In the genomic region with DNA sequence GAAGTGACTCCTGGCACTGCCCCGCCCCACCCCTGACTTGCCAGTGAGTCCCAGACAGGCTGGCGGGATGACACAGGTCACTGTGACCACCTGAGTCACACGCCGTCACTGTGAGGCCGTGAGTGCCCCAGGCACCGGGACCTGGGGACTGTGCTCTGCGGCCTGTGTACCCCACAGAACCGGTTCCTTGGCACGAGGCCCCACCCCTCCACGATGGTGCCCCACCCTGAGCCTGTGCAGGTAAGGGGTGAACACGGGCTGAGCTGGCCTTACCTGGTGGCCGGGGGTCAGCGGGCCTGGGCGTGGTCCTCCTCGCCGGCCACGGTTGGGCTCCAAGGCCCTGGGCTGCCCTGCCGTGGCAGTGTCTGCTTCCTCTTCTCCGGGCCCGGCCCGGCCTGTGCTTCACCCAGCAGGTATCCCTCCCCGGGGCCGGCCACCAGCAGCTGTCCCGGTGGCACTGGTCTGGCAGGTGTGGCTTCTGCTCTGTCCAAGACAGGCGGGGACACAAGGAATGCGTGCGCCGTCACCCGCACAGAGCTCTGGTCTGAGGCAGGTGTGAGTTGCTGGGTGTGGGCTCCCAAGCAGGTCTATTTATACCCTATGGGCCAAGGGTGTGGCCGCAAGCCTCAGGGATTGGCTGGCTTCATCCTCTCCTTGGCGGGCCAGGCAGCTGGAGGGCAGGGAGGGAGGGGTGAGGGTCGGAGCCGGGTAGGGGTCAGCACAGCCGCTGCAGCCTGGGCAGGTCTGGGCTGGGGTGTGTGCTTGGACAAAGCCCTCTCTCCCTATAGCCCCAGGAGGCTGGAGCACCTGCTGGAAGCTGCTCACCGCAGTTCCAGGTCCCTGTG, we compare ENCODE assay signal across 16 cellular contexts. TPM values are rescaled to one million over a fixed set of nuclear protein-coding genes. Genes with fewer than 3 reads are reported as not detected.
A peak's percentile ranks its signal among the peaks of the same experiment; 100 is the strongest.
DNase-seq lines count a peak whose midpoint lies in the region; ATAC-seq, FAIRE-seq and TF ChIP-seq lines count a peak whose summit lies in the region.
"Had no signal": no experiment of that assay in that cellular context is flagged by ENCODE, and none has a peak within 500 bp of the region (broad histone marks: within the 10 kb centered on the region; RNA-seq: fewer than 3 reads in every experiment).

Gene RNF223, minus strand, starts transcription at position 564 of the 845 bp plus-strand sequence. CDS start 1,740 bp downstream, outside the sequence.

- H4K20me1 ChIP-seq in PC-9 (ENCODE audit: insufficient read depth) (no peaks in the 10 kb centered on the region), keratinocyte (ENCODE audit: control insufficient read depth, extremely low read depth, insufficient read depth, low read length) (no peaks in the 10 kb centered on the region)

- H3K4me3 ChIP-seq in PC-9 (peak within 1 kb of the TSS; percentile 59), keratinocyte (ENCODE audit: control insufficient read depth in 2 of 3, extremely low read depth in 1 of 3, insufficient read depth in 2 of 3, low read depth in 1 of 3, low read length in 3 of 3) (peak within 1 kb of the TSS in 1 of 3 experiments; percentile 14)

- H2AFZ ChIP-seq in PC-9 (no peak within 1 kb of the TSS), keratinocyte (ENCODE audit: control insufficient read depth, low read length) (no peak within 1 kb of the TSS)

- FAIRE-seq in keratinocyte (lab: Jason Lieb, UNC): no peak

- H3K79me2 ChIP-seq in PC-9 (ENCODE audit: low read depth) (peaks cover 29% of the 10 kb centered on the region), keratinocyte (ENCODE audit: control insufficient read depth, insufficient read depth, low read length) (no peaks in the 10 kb centered on the region)

- peaks cover 17% of the 10 kb centered on the region for H3K27me3 Mint-ChIP-seq in activated T-cell treated with anti-CD3 and anti-CD28 coated beads, Interleukin-2, amount 50 U/mL, for 24 hours
- H3K27me3 Mint-ChIP-seq in activated T-cell treated with anti-CD3 and anti-CD28 coated beads, Interleukin-2, amount 50 U/mL, for 4 hours (ENCODE audit: low read depth): peaks cover 13% of the 10 kb centered on the region
- H3K27me3 Mint-ChIP-seq in type B pancreatic cell: peaks cover 4% of the 10 kb centered on the region

- peak within 1 kb of the TSS; percentile 50 for H3K27ac Mint-ChIP-seq in activated T-cell treated with anti-CD3 and anti-CD28 coated beads, Interleukin-2, amount 50 U/mL, for 24 hours
- H3K27ac Mint-ChIP-seq in type B pancreatic cell: peak within 1 kb of the TSS; percentile 83
- H3K27ac Mint-ChIP-seq: activated B cell treated with CpG ODN at 0.5 μM for 24 hours; activated naive CD4-positive, alpha-beta T cell treated with anti-CD3 and anti-CD28 coated beads for 36 hours had no signal

- intact Hi-C loops in PC-9 (cut with micrococcal nuclease; ENCODE audit: unreplicated experiment): loop anchor here (2.0 to 5.0 kb wide), 3 partner anchors 43 to 72 kb away; partner anchors contain the start of genes AGRN, C1orf159 and HES4

- CTCF ChIA-PET in PC-9 (lab: Charles Lee): interaction anchor here (0.5 to 1.3 kb wide), 4 partner anchors 10 to 429 kb away, joined by 3 to 6 read pairs (median 4); partner anchors contain the start of gene AGRN

- H3K9me3 Mint-ChIP-seq in activated T-cell treated with anti-CD3 and anti-CD28 coated beads, Interleukin-2, amount 50 U/mL, for 24 hours: no peaks in the 10 kb centered on the region
- no peaks in the 10 kb centered on the region for H3K9me3 Mint-ChIP-seq in activated T-cell treated with anti-CD3 and anti-CD28 coated beads, Interleukin-2, amount 50 U/mL, for 4 hours
- no peaks in the 10 kb centered on the region for H3K9me3 Mint-ChIP-seq in type B pancreatic cell
- H3K9me3 Mint-ChIP-seq: activated B cell treated with CpG ODN at 0.5 μM for 24 hours; activated naive CD4-positive, alpha-beta T cell treated with anti-CD3 and anti-CD28 coated beads for 36 hours; H9 had no signal

- BruUV-seq in PC-9 (replicated peaks; lab: Mats Ljungman, UMichigan): no TSS peak

- no peak for DNase-seq in activated T-cell treated with anti-CD3 and anti-CD28 coated beads, Interleukin-2, amount 50 U/mL, for 24 hours
- no peak for DNase-seq in activated T-cell treated with anti-CD3 and anti-CD28 coated beads, Interleukin-2, amount 50 U/mL, for 4 hours
- DNase-seq in PC-9: peak; percentile 98 to 99
- DNase-seq in keratinocyte (ENCODE audit: low read depth, low spot score): peak; percentile 50
- DNase-seq in type B pancreatic cell (ENCODE audit: extremely low spot score, unreplicated experiment): no peak
- no peak for DNase-seq in occipital lobe (lab: John Stamatoyannopoulos, UW)
- DNase-seq in epidermal melanocyte (ENCODE audit: insufficient read length, low spot score): no peak
- DNase-seq in NCI-H2029 treated with DMSO at 0.1 percent for 48 hours (lab: John Stamatoyannopoulos, UW): no peak
- DNase-seq: activated B cell treated with CpG ODN at 0.5 μM for 24 hours; activated naive CD4-positive, alpha-beta T cell treated with anti-CD3 and anti-CD28 coated beads for 36 hours; H9; hippocampal formation; MM.1S; stimulated activated CD4-positive, alpha-beta T cell treated with anti-CD3 and anti-CD28 coated beads, Interleukin-4, amount 100 ng/mL, for 1 hour had no signal

- H3K9me1 ChIP-seq in keratinocyte (ENCODE audit: control insufficient read depth, extremely low read depth, insufficient read depth, low read length): no peaks in the 10 kb centered on the region

- H3K27me3 ChIP-seq in PC-9 (ENCODE audit: insufficient read depth, low read depth): no peaks in the 10 kb centered on the region
- H3K27me3 ChIP-seq in keratinocyte (ENCODE audit: control insufficient read depth, extremely low read depth, insufficient read depth, low read length): peaks cover 10% of the 10 kb centered on the region

- no peaks in the 10 kb centered on the region for H3K36me3 Mint-ChIP-seq in activated T-cell treated with anti-CD3 and anti-CD28 coated beads, Interleukin-2, amount 50 U/mL, for 24 hours (ENCODE audit: low read depth)
- no peaks in the 10 kb centered on the region for H3K36me3 Mint-ChIP-seq in activated T-cell treated with anti-CD3 and anti-CD28 coated beads, Interleukin-2, amount 50 U/mL, for 4 hours (ENCODE audit: insufficient read depth)
- H3K36me3 Mint-ChIP-seq in type B pancreatic cell: no peaks in the 10 kb centered on the region

- peaks cover 1% of the 10 kb centered on the region for H3K4me1 Mint-ChIP-seq in activated T-cell treated with anti-CD3 and anti-CD28 coated beads, Interleukin-2, amount 50 U/mL, for 24 hours (ENCODE audit: low read depth)
- H3K4me1 Mint-ChIP-seq in activated T-cell treated with anti-CD3 and anti-CD28 coated beads, Interleukin-2, amount 50 U/mL, for 4 hours (ENCODE audit: low read depth): peaks cover 2% of the 10 kb centered on the region
- peaks cover 8% of the 10 kb centered on the region for H3K4me1 Mint-ChIP-seq in type B pancreatic cell (ENCODE audit: unreplicated experiment)

- H3K27ac ChIP-seq in PC-9: peak within 1 kb of the TSS; percentile 97
- H3K27ac ChIP-seq in keratinocyte (ENCODE audit: control insufficient read depth, insufficient read depth, low read length): no peak within 1 kb of the TSS

- H3K4me1 ChIP-seq in PC-9 (replicated peaks; ENCODE audit: insufficient read depth) (peaks cover 55% of the 10 kb centered on the region), keratinocyte (ENCODE audit: control insufficient read depth, extremely low read depth, insufficient read depth, low read length) (peaks cover 15% of the 10 kb centered on the region)

- dilution Hi-C loops in keratinocyte (cut with MboI; ENCODE audit: extremely low pct_ligation_motif_present, low sequenced_read_pairs): no loop called here

- peaks cover 44% of the 10 kb centered on the region for H3F3A ChIP-seq in PC-9 (ENCODE audit: insufficient read depth, low read depth)

- no peaks in the 10 kb centered on the region for H3K9me2 ChIP-seq in PC-9 (ENCODE audit: insufficient read depth)

- POLR2A ChIA-PET in PC-9 (lab: Charles Lee; ENCODE audit: unreplicated experiment): interaction anchor here (0.5 to 1.0 kb wide), 6 partner anchors 35 to 163 kb away, joined by 3 to 7 read pairs (median 4); no protein-coding TSS in a partner anchor

- TF ChIP-seq CTCF in PC-9 (conservative IDR thresholded peaks at IDR 0.05): no peak
- TF ChIP-seq CTCF in keratinocyte (optimal IDR thresholded peaks at IDR 0.05 in 1 of 3, IDR thresholded peaks at IDR 0.05 in 1 of 3, conservative IDR thresholded peaks at IDR 0.05 in 1 of 3; ENCODE audit: extremely low read depth in 1 of 3, insufficient read depth in 2 of 3, low read length in 3 of 3): no peak
- no peak for TF ChIP-seq CTCF in type B pancreatic cell (conservative IDR thresholded peaks at IDR 0.05)

- no peak within 1 kb of the TSS for H3K4me3 Mint-ChIP-seq in activated T-cell treated with anti-CD3 and anti-CD28 coated beads, Interleukin-2, amount 50 U/mL, for 24 hours
- no peak within 1 kb of the TSS for H3K4me3 Mint-ChIP-seq in activated T-cell treated with anti-CD3 and anti-CD28 coated beads, Interleukin-2, amount 50 U/mL, for 4 hours
- H3K4me3 Mint-ChIP-seq in type B pancreatic cell: peak within 1 kb of the TSS; percentile 75
- H3K4me3 Mint-ChIP-seq: activated B cell treated with CpG ODN at 0.5 μM for 24 hours; activated naive CD4-positive, alpha-beta T cell treated with anti-CD3 and anti-CD28 coated beads for 36 hours; H9 had no signal

- H3K4me2 ChIP-seq in PC-9 (peak within 1 kb of the TSS; percentile 92), keratinocyte (ENCODE audit: control insufficient read depth, extremely low read depth, insufficient read depth, low read depth, low read length) (peak within 1 kb of the TSS; percentile 56)

- peak within 1 kb of the TSS; percentile 44 for H3K9ac ChIP-seq in keratinocyte (ENCODE audit: control insufficient read depth, extremely low read depth, insufficient read depth, low read length)

- H3K36me3 ChIP-seq in PC-9 (ENCODE audit: low read depth) (no peaks in the 10 kb centered on the region), keratinocyte (ENCODE audit: control insufficient read depth in 2 of 2, extremely low read depth in 1 of 2, insufficient read depth in 2 of 2, low read length in 2 of 2) (no peaks in the 10 kb centered on the region)

- no peak for ATAC-seq in activated T-cell treated with anti-CD3 and anti-CD28 coated beads, Interleukin-2, amount 50 U/mL, for 4 hours

- H3K9me3 ChIP-seq in PC-9 (ENCODE audit: insufficient read depth, low read depth) (no peaks in the 10 kb centered on the region), keratinocyte (ENCODE audit: control insufficient read depth, low read depth, low read length) (no peaks in the 10 kb centered on the region)

RNA-seq across cellular contexts. Expression of gene RNF223, which starts in this region (rescaled TPM):
- total RNA-seq in activated T-cell treated with anti-CD3 and anti-CD28 coated beads, Interleukin-2, amount 50 U/mL, for 4 hours: under 1 TPM in 1 of 3 donors, not detected in 2; 0.16 TPM
- total RNA-seq in PC-9 (2021) (3.2 and 3.6 TPM in 2 replicates), type B pancreatic cell (ENCODE audit: low replicate concordance) (1.2 and 2.5 TPM in 2 replicates), occipital lobe (not detected)
- 0.22 to 0.45 TPM (median 0.32 TPM) in 3 replicates for polyA plus RNA-seq in keratinocyte
- polyA plus RNA-seq in keratinocyte (2011; ENCODE audit: low read depth): 3.1 TPM
- polyA plus RNA-seq in keratinocyte (2011; cell fraction: cytosol; rRNA removed): 0.27 and 0.56 TPM in 2 replicates
- polyA plus RNA-seq in keratinocyte (2011; cell fraction: nucleus; rRNA removed): 0.90 and 0.99 TPM in 2 replicates
- 0.29 and 19.8 TPM in 2 replicates for polyA plus RNA-seq in keratinocyte (2012; ENCODE audit: low replicate concordance)
- 0.56 TPM in 1 of 3 replicates, not detected in the others for polyA minus RNA-seq in keratinocyte
- polyA minus RNA-seq in keratinocyte (2011; cell fraction: cytosol; rRNA and poly(A)+ RNA removed): not detected
- polyA minus RNA-seq in keratinocyte (2011; cell fraction: nucleus; rRNA and poly(A)+ RNA removed): 1.2 and 1.8 TPM in 2 replicates
- total RNA-seq: activated B cell treated with CpG ODN at 0.5 μM for 24 hours; activated naive CD4-positive, alpha-beta T cell treated with anti-CD3 and anti-CD28 coated beads for 36 hours; H9; RPMI7951 had no signal
- polyA plus RNA-seq: neural cell had no signal

Comparison
In these comparisons a context has a peak if more than half of its experiments do, and no peak if none do; other contexts are left out.
1. DNase-seq: peak in PC-9 (2 of 2) and keratinocyte (single experiment); none in activated T-cell treated with anti-CD3 and anti-CD28 coated beads, Interleukin-2, amount 50 U/mL, for 24 hours (single experiment), activated T-cell treated with anti-CD3 and anti-CD28 coated beads, Interleukin-2, amount 50 U/mL, for 4 hours (single experiment), type B pancreatic cell (single experiment), occipital lobe (single experiment), epidermal melanocyte (single experiment) and NCI-H2029 treated with DMSO at 0.1 percent for 48 hours (single experiment).